1 cellular context compared by ENCODE assay signal in the genomic region with DNA sequence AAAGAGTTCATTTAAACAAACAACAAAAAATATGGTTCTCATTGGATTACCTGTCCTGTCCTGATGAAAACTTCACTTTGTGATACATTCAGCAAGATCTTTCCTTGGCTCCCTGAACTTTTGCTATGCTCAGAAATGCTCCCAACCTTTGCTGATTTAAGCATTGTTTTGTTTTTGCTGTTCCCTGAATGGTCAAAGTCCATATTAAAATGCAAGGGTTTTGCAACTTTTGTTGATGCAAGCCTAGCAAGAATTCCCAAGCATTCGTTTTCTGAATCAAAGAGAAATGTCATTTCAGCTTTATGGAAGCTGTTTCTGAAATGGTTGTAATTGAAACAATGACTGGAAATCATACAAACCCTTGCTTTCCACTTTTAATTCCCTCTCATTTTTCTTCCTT.
TF ChIP-seq lines count a peak whose summit lies in the region.

No MANE protein-coding gene starts in this region.

TF ChIP-seq in HepG2, 621 proteins besides CTCF, POLR2A, EP300 and RAD21 (continued from another document and continues in another):
- TF ChIP-seq, protein P1, sequence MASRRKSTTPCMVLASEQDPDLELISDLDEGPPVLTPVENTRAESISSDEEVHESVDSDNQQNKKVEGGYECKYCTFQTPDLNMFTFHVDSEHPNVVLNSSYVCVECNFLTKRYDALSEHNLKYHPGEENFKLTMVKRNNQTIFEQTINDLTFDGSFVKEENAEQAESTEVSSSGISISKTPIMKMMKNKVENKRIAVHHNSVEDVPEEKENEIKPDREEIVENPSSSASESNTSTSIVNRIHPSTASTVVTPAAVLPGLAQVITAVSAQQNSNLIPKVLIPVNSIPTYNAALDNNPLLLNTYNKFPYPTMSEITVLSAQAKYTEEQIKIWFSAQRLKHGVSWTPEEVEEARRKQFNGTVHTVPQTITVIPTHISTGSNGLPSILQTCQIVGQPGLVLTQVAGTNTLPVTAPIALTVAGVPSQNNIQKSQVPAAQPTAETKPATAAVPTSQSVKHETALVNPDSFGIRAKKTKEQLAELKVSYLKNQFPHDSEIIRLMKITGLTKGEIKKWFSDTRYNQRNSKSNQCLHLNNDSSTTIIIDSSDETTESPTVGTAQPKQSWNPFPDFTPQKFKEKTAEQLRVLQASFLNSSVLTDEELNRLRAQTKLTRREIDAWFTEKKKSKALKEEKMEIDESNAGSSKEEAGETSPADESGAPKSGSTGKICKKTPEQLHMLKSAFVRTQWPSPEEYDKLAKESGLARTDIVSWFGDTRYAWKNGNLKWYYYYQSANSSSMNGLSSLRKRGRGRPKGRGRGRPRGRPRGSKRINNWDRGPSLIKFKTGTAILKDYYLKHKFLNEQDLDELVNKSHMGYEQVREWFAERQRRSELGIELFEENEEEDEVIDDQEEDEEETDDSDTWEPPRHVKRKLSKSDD (CRISPR knock-in tag; IDR thresholded peaks at IDR 0.05; ENCODE audit: low read depth) = no peak
- TF ChIP-seq ZNF451 (CRISPR knock-in tag; IDR thresholded peaks at IDR 0.05) (no peak), RARG (CRISPR knock-in tag; IDR thresholded peaks at IDR 0.05; ENCODE audit: low read depth) (no peak), MAFK (conservative IDR thresholded peaks at IDR 0.05 in 1 of 2, IDR thresholded peaks at IDR 0.05 in 1 of 2; ENCODE audit: low read length in 2 of 2) (peak; percentile 32 to 64; a peak in 3 of 4 replicates), CENPBD1 (CRISPR knock-in tag; IDR thresholded peaks at IDR 0.05; ENCODE audit: borderline replicate concordance, low read depth) (no peak), ZNF552 (CRISPR knock-in tag; IDR thresholded peaks at IDR 0.05; ENCODE audit: borderline replicate concordance) (no peak), HNRNPLL (IDR thresholded peaks at IDR 0.05; ENCODE audit: low read depth, low read length, poor library complexity, severe bottlenecking) (no peak), TCF12 (IDR thresholded peaks at IDR 0.05) (no peak), TCF12 (CRISPR knock-in tag; IDR thresholded peaks at IDR 0.05) (no peak), U2AF2 (IDR thresholded peaks at IDR 0.05; ENCODE audit: low read depth, low read length) (no peak), SKI (IDR thresholded peaks at IDR 0.05; ENCODE audit: partially characterized antibody) (no peak), KDM5B (CRISPR knock-in tag; IDR thresholded peaks at IDR 0.05; ENCODE audit: borderline replicate concordance) (no peak), SMAD3 (CRISPR knock-in tag; IDR thresholded peaks at IDR 0.05) (peak; percentile 60; the same call in 1 of the 2 replicates), PREB (CRISPR knock-in tag; IDR thresholded peaks at IDR 0.05) (no peak), KLF16 (CRISPR knock-in tag; IDR thresholded peaks at IDR 0.05) (0 out of 4 replicates have a peak, but pooled peaks of 1 of the 2 experiments have one; percentile 40), RFX5 (IDR thresholded peaks at IDR 0.05; ENCODE audit: low read depth, low read length) (no peak), ZNF720 (CRISPR knock-in tag; IDR thresholded peaks at IDR 0.05) (no peak), MXD3 (CRISPR knock-in tag; IDR thresholded peaks at IDR 0.05) (no peak), GATAD2A (CRISPR knock-in tag; IDR thresholded peaks at IDR 0.05) (peak; percentile 56), MBD4 (IDR thresholded peaks at IDR 0.05; ENCODE audit: borderline replicate concordance, low read length) (no peak), SOX13 (IDR thresholded peaks at IDR 0.05) (no peak), SOX13 (CRISPR knock-in tag; conservative IDR thresholded peaks at IDR 0.05 in 1 of 2, IDR thresholded peaks at IDR 0.05 in 1 of 2) (0 out of 4 replicates have a peak, but pooled peaks of 1 of the 2 experiments have one; percentile 35), MEF2D (CRISPR knock-in tag; IDR thresholded peaks at IDR 0.05) (no peak), TP53 (CRISPR knock-in tag; conservative IDR thresholded peaks at IDR 0.05) (no peak), ATAD3A (CRISPR knock-in tag; IDR thresholded peaks at IDR 0.05) (no peak), ATF1 (CRISPR knock-in tag; IDR thresholded peaks at IDR 0.05) (no peak), ZNF850 (CRISPR knock-in tag; conservative IDR thresholded peaks at IDR 0.05) (no peak), ATF4 (CRISPR knock-in tag; IDR thresholded peaks at IDR 0.05) (peak in 1 of 2 experiments; percentile 83; a peak in 2 of 4 replicates), TEF (CRISPR knock-in tag; IDR thresholded peaks at IDR 0.05) (no peak), PCBP2 (optimal IDR thresholded peaks at IDR 0.05; ENCODE audit: low read depth, low read length, poor library complexity, severe bottlenecking) (no peak), GZF1 (CRISPR knock-in tag; IDR thresholded peaks at IDR 0.05) (no peak), DPF2 (CRISPR knock-in tag; IDR thresholded peaks at IDR 0.05; ENCODE audit: borderline replicate concordance, low read depth) (no peak), ZFX (CRISPR knock-in tag; IDR thresholded peaks at IDR 0.05; ENCODE audit: low read depth) (no peak), ZNF580 (CRISPR knock-in tag; IDR thresholded peaks at IDR 0.05; ENCODE audit: borderline replicate concordance, low read depth) (no peak), KAT8 (CRISPR knock-in tag; IDR thresholded peaks at IDR 0.05) (no peak), MBNL3 (CRISPR knock-in tag; conservative IDR thresholded peaks at IDR 0.05) (no peak), FOXA3 (CRISPR knock-in tag; IDR thresholded peaks at IDR 0.05) (no peak), RFXANK (CRISPR knock-in tag; IDR thresholded peaks at IDR 0.05) (no peak), REXO4 (CRISPR knock-in tag; IDR thresholded peaks at IDR 0.05; ENCODE audit: borderline replicate concordance) (no peak), HNF4A (CRISPR knock-in tag; IDR thresholded peaks at IDR 0.05) (peak; percentile 71), ZNF251 (CRISPR knock-in tag; IDR thresholded peaks at IDR 0.05) (no peak), NR2F1 (CRISPR knock-in tag; IDR thresholded peaks at IDR 0.05) (no peak)
- TF ChIP-seq, protein P2, sequence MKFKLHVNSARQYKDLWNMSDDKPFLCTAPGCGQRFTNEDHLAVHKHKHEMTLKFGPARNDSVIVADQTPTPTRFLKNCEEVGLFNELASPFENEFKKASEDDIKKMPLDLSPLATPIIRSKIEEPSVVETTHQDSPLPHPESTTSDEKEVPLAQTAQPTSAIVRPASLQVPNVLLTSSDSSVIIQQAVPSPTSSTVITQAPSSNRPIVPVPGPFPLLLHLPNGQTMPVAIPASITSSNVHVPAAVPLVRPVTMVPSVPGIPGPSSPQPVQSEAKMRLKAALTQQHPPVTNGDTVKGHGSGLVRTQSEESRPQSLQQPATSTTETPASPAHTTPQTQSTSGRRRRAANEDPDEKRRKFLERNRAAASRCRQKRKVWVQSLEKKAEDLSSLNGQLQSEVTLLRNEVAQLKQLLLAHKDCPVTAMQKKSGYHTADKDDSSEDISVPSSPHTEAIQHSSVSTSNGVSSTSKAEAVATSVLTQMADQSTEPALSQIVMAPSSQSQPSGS (CRISPR knock-in tag; IDR thresholded peaks at IDR 0.05) = no peak
- TF ChIP-seq, protein P3, sequence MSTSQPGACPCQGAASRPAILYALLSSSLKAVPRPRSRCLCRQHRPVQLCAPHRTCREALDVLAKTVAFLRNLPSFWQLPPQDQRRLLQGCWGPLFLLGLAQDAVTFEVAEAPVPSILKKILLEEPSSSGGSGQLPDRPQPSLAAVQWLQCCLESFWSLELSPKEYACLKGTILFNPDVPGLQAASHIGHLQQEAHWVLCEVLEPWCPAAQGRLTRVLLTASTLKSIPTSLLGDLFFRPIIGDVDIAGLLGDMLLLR (CRISPR knock-in tag; IDR thresholded peaks at IDR 0.05) = no peak
- TF ChIP-seq, protein P4, sequence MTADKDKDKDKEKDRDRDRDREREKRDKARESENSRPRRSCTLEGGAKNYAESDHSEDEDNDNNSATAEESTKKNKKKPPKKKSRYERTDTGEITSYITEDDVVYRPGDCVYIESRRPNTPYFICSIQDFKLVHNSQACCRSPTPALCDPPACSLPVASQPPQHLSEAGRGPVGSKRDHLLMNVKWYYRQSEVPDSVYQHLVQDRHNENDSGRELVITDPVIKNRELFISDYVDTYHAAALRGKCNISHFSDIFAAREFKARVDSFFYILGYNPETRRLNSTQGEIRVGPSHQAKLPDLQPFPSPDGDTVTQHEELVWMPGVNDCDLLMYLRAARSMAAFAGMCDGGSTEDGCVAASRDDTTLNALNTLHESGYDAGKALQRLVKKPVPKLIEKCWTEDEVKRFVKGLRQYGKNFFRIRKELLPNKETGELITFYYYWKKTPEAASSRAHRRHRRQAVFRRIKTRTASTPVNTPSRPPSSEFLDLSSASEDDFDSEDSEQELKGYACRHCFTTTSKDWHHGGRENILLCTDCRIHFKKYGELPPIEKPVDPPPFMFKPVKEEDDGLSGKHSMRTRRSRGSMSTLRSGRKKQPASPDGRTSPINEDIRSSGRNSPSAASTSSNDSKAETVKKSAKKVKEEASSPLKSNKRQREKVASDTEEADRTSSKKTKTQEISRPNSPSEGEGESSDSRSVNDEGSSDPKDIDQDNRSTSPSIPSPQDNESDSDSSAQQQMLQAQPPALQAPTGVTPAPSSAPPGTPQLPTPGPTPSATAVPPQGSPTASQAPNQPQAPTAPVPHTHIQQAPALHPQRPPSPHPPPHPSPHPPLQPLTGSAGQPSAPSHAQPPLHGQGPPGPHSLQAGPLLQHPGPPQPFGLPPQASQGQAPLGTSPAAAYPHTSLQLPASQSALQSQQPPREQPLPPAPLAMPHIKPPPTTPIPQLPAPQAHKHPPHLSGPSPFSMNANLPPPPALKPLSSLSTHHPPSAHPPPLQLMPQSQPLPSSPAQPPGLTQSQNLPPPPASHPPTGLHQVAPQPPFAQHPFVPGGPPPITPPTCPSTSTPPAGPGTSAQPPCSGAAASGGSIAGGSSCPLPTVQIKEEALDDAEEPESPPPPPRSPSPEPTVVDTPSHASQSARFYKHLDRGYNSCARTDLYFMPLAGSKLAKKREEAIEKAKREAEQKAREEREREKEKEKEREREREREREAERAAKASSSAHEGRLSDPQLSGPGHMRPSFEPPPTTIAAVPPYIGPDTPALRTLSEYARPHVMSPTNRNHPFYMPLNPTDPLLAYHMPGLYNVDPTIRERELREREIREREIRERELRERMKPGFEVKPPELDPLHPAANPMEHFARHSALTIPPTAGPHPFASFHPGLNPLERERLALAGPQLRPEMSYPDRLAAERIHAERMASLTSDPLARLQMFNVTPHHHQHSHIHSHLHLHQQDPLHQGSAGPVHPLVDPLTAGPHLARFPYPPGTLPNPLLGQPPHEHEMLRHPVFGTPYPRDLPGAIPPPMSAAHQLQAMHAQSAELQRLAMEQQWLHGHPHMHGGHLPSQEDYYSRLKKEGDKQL (CRISPR knock-in tag; IDR thresholded peaks at IDR 0.05; ENCODE audit: low read depth) = no peak
- TF ChIP-seq, protein P5, sequence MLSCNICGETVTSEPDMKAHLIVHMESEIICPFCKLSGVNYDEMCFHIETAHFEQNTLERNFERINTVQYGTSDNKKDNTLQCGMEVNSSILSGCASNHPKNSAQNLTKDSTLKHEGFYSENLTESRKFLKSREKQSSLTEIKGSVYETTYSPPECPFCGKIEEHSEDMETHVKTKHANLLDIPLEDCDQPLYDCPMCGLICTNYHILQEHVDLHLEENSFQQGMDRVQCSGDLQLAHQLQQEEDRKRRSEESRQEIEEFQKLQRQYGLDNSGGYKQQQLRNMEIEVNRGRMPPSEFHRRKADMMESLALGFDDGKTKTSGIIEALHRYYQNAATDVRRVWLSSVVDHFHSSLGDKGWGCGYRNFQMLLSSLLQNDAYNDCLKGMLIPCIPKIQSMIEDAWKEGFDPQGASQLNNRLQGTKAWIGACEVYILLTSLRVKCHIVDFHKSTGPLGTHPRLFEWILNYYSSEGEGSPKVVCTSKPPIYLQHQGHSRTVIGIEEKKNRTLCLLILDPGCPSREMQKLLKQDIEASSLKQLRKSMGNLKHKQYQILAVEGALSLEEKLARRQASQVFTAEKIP (CRISPR knock-in tag; IDR thresholded peaks at IDR 0.05; ENCODE audit: borderline replicate concordance) = no peak
- TF ChIP-seq, protein P6, sequence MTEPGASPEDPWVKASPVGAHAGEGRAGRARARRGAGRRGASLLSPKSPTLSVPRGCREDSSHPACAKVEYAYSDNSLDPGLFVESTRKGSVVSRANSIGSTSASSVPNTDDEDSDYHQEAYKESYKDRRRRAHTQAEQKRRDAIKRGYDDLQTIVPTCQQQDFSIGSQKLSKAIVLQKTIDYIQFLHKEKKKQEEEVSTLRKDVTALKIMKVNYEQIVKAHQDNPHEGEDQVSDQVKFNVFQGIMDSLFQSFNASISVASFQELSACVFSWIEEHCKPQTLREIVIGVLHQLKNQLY (CRISPR knock-in tag; IDR thresholded peaks at IDR 0.05) = no peak
- TF ChIP-seq, protein P7, sequence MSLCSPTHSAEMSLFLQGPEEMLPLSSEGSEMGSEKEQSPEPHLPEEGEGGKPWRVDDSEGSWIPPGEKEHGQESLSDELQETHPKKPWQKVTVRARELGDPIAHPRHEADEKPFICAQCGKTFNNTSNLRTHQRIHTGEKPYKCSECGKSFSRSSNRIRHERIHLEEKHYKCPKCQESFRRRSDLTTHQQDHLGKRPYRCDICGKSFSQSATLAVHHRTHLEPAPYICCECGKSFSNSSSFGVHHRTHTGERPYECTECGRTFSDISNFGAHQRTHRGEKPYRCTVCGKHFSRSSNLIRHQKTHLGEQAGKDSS (CRISPR knock-in tag; IDR thresholded peaks at IDR 0.05; ENCODE audit: borderline replicate concordance, low read depth) = no peak
